ENCODE assay signal across 17 cellular contexts in genomic region chrX:63739885-63740284, GRCh38.
"Had no signal": no experiment of that assay in that cellular context is flagged by ENCODE, and none has a peak within 500 bp of the region (broad histone marks: within the 10 kb centered on the region; RNA-seq: fewer than 3 reads in every experiment).

No MANE protein-coding gene starts in this region.

- ATAC-seq: gastroesophageal sphincter, lower lobe of right lung, upper lobe of right lung had no signal

- H2AFZ ChIP-seq: hepatocyte had no signal

- H3K4me1 ChIP-seq: colonic mucosa, lower lobe of right lung, testis, upper lobe of right lung had no signal

- H3K9me3 ChIP-seq: colonic mucosa, gastroesophageal sphincter, lower lobe of right lung, neutrophil, testis, upper lobe of right lung had no signal

- H3K4me2 ChIP-seq: hepatocyte had no signal

- H3K27me3 ChIP-seq: colonic mucosa, gastroesophageal sphincter, hepatocyte, neutrophil, testis, upper lobe of right lung had no signal

- H3K4me3 ChIP-seq: colonic mucosa, gastroesophageal sphincter, hepatocyte, lower lobe of right lung, testis, upper lobe of right lung had no signal

- H3K27ac ChIP-seq: colonic mucosa, epithelial cell of prostate, gastroesophageal sphincter, hepatocyte, lower lobe of right lung, neutrophil, testis, upper lobe of right lung had no signal

- DNase-seq: activated CD4-positive, alpha-beta T cell treated with anti-CD3 and anti-CD28 coated beads, Interleukin-2, amount 10 ng/mL, durations not matched to agents 7 days and 5 days; activated CD4-positive, CD25-positive, alpha-beta regulatory T cell; activated T-cell treated with anti-CD3 and anti-CD28 coated beads, Interleukin-2, amount 50 U/mL, for 1 hour; caudate nucleus; colonic mucosa; effector memory CD4-positive, alpha-beta T cell; lower lobe of right lung; midbrain; posterior cingulate gyrus; stimulated activated CD4-positive, alpha-beta T cell treated with anti-CD3 and anti-CD28 coated beads, Interleukin-15, amount 100 ng/mL, for 24 hours; stimulated activated CD4-positive, alpha-beta T cell treated with anti-CD3 and anti-CD28 coated beads, Interleukin-4, amount 100 ng/mL, for 24 hours; testis; upper lobe of right lung had no signal

- H3K36me3 ChIP-seq: colonic mucosa, gastroesophageal sphincter, lower lobe of right lung, neutrophil, upper lobe of right lung had no signal
